ENCODE assay signal across 1 cellular context in genomic region chr5:106392766-106393165, GRCh38.
TF ChIP-seq lines count a peak whose summit lies in the region.

No MANE protein-coding gene starts in this region.

TF ChIP-seq in IMR-90, 13 proteins besides CTCF, POLR2A, EP300 and RAD21:
- no peak for TF ChIP-seq MAZ (IDR thresholded peaks at IDR 0.05; ENCODE audit: borderline replicate concordance, low read depth, low read length)
- TF ChIP-seq, protein P1, sequence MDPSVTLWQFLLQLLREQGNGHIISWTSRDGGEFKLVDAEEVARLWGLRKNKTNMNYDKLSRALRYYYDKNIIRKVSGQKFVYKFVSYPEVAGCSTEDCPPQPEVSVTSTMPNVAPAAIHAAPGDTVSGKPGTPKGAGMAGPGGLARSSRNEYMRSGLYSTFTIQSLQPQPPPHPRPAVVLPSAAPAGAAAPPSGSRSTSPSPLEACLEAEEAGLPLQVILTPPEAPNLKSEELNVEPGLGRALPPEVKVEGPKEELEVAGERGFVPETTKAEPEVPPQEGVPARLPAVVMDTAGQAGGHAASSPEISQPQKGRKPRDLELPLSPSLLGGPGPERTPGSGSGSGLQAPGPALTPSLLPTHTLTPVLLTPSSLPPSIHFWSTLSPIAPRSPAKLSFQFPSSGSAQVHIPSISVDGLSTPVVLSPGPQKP (IDR thresholded peaks at IDR 0.05; ENCODE audit: borderline replicate concordance, low read depth, low read length), result no peak
- TF ChIP-seq MXI1 (IDR thresholded peaks at IDR 0.05; ENCODE audit: borderline replicate concordance, low read depth, low read length), result no peak
- no peak for TF ChIP-seq RCOR1 (IDR thresholded peaks at IDR 0.05; ENCODE audit: insufficient replicate concordance, low read length)
- no peak for TF ChIP-seq SMC3 (IDR thresholded peaks at IDR 0.05; ENCODE audit: low read depth, low read length)
- TF ChIP-seq CEBPB (IDR thresholded peaks at IDR 0.05; ENCODE audit: low read depth, low read length), result no peak
- no peak for TF ChIP-seq NFE2L2 (IDR thresholded peaks at IDR 0.05; ENCODE audit: low read depth, low read length)
- TF ChIP-seq, protein P2, sequence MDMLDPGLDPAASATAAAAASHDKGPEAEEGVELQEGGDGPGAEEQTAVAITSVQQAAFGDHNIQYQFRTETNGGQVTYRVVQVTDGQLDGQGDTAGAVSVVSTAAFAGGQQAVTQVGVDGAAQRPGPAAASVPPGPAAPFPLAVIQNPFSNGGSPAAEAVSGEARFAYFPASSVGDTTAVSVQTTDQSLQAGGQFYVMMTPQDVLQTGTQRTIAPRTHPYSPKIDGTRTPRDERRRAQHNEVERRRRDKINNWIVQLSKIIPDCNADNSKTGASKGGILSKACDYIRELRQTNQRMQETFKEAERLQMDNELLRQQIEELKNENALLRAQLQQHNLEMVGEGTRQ (IDR thresholded peaks at IDR 0.05; ENCODE audit: low read depth, low read length), result no peak
- no peak for TF ChIP-seq FOS (IDR thresholded peaks at IDR 0.05; ENCODE audit: low read depth, low read length)
